In genomic region chr3:72888546-72889309, GRCh38 we compare ENCODE assay signal across 8 cellular contexts. TPM values are rescaled to one million over a fixed set of nuclear protein-coding genes. Genes with fewer than 3 reads are reported as not detected.
DNase-seq lines count a peak whose midpoint lies in the region; ATAC-seq and TF ChIP-seq lines count a peak whose summit lies in the region.

No MANE protein-coding gene starts in this region.

- peaks cover 14% of the 10 kb centered on the region for H3K4me1 Mint-ChIP-seq in activated CD8-positive, alpha-beta memory T cell treated with anti-CD3 and anti-CD28 coated beads, Interleukin-2, amount 10 ng/mL, durations not matched to agents 7 days and 5 days

- H3K27ac ChIP-seq in heart right ventricle = peak overlapping the region in 9 of 10 donors; percentile 51 to 82 (median 64)
- no peak overlapping the region for H3K27ac ChIP-seq in right lobe of liver
- H3K27ac ChIP-seq in transverse colon = peak overlapping the region; percentile 46 to 68 (median 66)

- H3K27me3 Mint-ChIP-seq in activated CD8-positive, alpha-beta memory T cell treated with anti-CD3 and anti-CD28 coated beads, Interleukin-2, amount 10 ng/mL, durations not matched to agents 7 days and 5 days = peaks cover 88% of the 10 kb centered on the region

- no peak for DNase-seq in heart right ventricle
- no peak for DNase-seq in left cardiac atrium
- peak; percentile 37 for DNase-seq in astrocyte of the spinal cord (ENCODE audit: low read depth, low spot score)
- no peak for DNase-seq in right lobe of liver
- DNase-seq in transverse colon = peak; percentile 39
- no peak for DNase-seq in DMS79 treated with DMSO at 0.1 percent for 48 hours (lab: John Stamatoyannopoulos, UW)
- DNase-seq in activated CD8-positive, alpha-beta memory T cell treated with anti-CD3 and anti-CD28 coated beads, Interleukin-2, amount 10 ng/mL, durations not matched to agents 7 days and 5 days = no peak
- DNase-seq in cerebellum (ENCODE audit: low spot score) = no peak

- no peaks in the 10 kb centered on the region for H3K36me3 ChIP-seq in heart right ventricle
- no peaks in the 10 kb centered on the region for H3K36me3 ChIP-seq in right lobe of liver
- no peaks in the 10 kb centered on the region for H3K36me3 ChIP-seq in transverse colon

- H3K9me3 ChIP-seq in heart right ventricle (peaks cover 0 to under 1% (median 0%) of the 10 kb centered on the region in 11 donors), right lobe of liver (no peaks in the 10 kb centered on the region), transverse colon (no peaks in the 10 kb centered on the region)

- no peak for TF ChIP-seq POLR2A in right lobe of liver (IDR thresholded peaks at IDR 0.05)
- TF ChIP-seq POLR2A in transverse colon (IDR thresholded peaks at IDR 0.05) = no peak

- TF ChIP-seq CTCF in heart right ventricle (IDR thresholded peaks at IDR 0.05) (no peak), astrocyte of the spinal cord (IDR thresholded peaks at IDR 0.05; ENCODE audit: low read depth, low read length) (no peak), right lobe of liver (IDR thresholded peaks at IDR 0.05) (no peak), transverse colon (IDR thresholded peaks at IDR 0.05) (no peak)

- in situ Hi-C loops in astrocyte of the spinal cord (cut with HindIII; ENCODE audit: low sequenced_read_pairs) (no loop called here), transverse colon (cut with MboI; ENCODE audit: low pct_ligation_motif_present in 1 of 4, low pct_unique_long_range_greater_than_20kb in 1 of 4, low sequenced_read_pairs in 3 of 4) (no loop called here)

- H3K4me3 Mint-ChIP-seq in activated CD8-positive, alpha-beta memory T cell treated with anti-CD3 and anti-CD28 coated beads, Interleukin-2, amount 10 ng/mL, durations not matched to agents 7 days and 5 days = no peak overlapping the region

- H3K9me3 Mint-ChIP-seq in activated CD8-positive, alpha-beta memory T cell treated with anti-CD3 and anti-CD28 coated beads, Interleukin-2, amount 10 ng/mL, durations not matched to agents 7 days and 5 days (ENCODE audit: low read depth) = peaks cover 4% of the 10 kb centered on the region

- H3K36me3 Mint-ChIP-seq in activated CD8-positive, alpha-beta memory T cell treated with anti-CD3 and anti-CD28 coated beads, Interleukin-2, amount 10 ng/mL, durations not matched to agents 7 days and 5 days = no peaks in the 10 kb centered on the region

- no peak overlapping the region for H3K27ac Mint-ChIP-seq in activated CD8-positive, alpha-beta memory T cell treated with anti-CD3 and anti-CD28 coated beads, Interleukin-2, amount 10 ng/mL, durations not matched to agents 7 days and 5 days

- H3K4me3 ChIP-seq in heart right ventricle = peak overlapping the region; percentile 10 to 59 (median 53)
- H3K4me3 ChIP-seq in astrocyte of the spinal cord (ENCODE audit: low read depth, low read length) = peak overlapping the region; percentile 69
- H3K4me3 ChIP-seq in right lobe of liver = peak overlapping the region in 2 of 3 donors; percentile 10 to 40
- peak overlapping the region; percentile 18 to 57 (median 46) for H3K4me3 ChIP-seq in transverse colon

- intact Hi-C loops in heart right ventricle (cut with DNase I) = no loop called here
- intact Hi-C loops in left cardiac atrium (cut with DNase I) = loop anchor here in 1 of 2 donors (5.0 kb wide), 1 partner anchor 36 kb away; no protein-coding TSS in a partner anchor
- intact Hi-C loops in right lobe of liver (cut with DNase I) = no loop called here
- intact Hi-C loops in transverse colon (cut with DNase I; ENCODE audit: low total_unique reads) = no loop called here

- 8 to 9% methylated on average over 21 of the region's 21 CpGs for WGBS in heart right ventricle, 2 donors
- WGBS in right lobe of liver (ENCODE audit: insufficient coverage, low coverage, low lambda C conversion rate, missing lambda C conversion rate) = 17% methylated on average over 16 of the region's 21 CpGs
- WGBS in transverse colon (ENCODE audit: low coverage in 1 of 2), 2 donors = 13 to 14% methylated on average over 8 to 21 of the region's 21 CpGs

- H3K27me3 ChIP-seq in heart right ventricle = peaks cover 0 to 48% (median 0%) of the 10 kb centered on the region in 7 donors
- peaks cover 0 to 10% of the 10 kb centered on the region in 2 donors for H3K27me3 ChIP-seq in right lobe of liver
- H3K27me3 ChIP-seq in transverse colon = no peaks in the 10 kb centered on the region

- H3K4me1 ChIP-seq in heart right ventricle = peaks cover 0 to 54% (median 35%) of the 10 kb centered on the region in 9 donors
- H3K4me1 ChIP-seq in right lobe of liver = peaks cover 0 to 4% (median 2%) of the 10 kb centered on the region in 4 donors
- peaks cover 9 to 57% (median 30%) of the 10 kb centered on the region in 4 donors for H3K4me1 ChIP-seq in transverse colon

- no peak for ATAC-seq in heart right ventricle
- ATAC-seq in left cardiac atrium = no peak
- no peak for ATAC-seq in right lobe of liver
- ATAC-seq in activated CD8-positive, alpha-beta memory T cell treated with anti-CD3 and anti-CD28 coated beads, Interleukin-2, amount 10 ng/mL, durations not matched to agents 7 days and 5 days = no peak

- CTCF ChIA-PET in activated CD8-positive, alpha-beta memory T cell treated with anti-CD3 and anti-CD28 coated beads, Interleukin-2, amount 10 ng/mL, durations not matched to agents 7 days and 5 days (lab: Charles Lee) = no interaction called here

- no peak for TF ChIP-seq EP300 in transverse colon (IDR thresholded peaks at IDR 0.05; ENCODE audit: low read depth)

RNA-seq across cellular contexts. Expression of gene GXYLT2, which starts 0.9 kb away (rescaled TPM):
- total RNA-seq in heart right ventricle (10 to 100 TPM; 10.3 to 26.7 (median 14.6) TPM), left cardiac atrium (10 to 100 TPM; 26.3 to 27.4 TPM), right lobe of liver (under 1 TPM in 5 of 6 experiments, not detected in 1; 0.06 to 0.69 (median 0.12) TPM), transverse colon (10 to 100 TPM in 2 of 4 donors, 1 to 10 TPM in 2; 1.5 to 12.5 (median 7.5) TPM), cerebellum (7.4 TPM)
- polyA plus RNA-seq in heart right ventricle = 1 to 10 TPM; 1.5 to 2.2 TPM
- not detected for total RNA-seq in activated CD8-positive, alpha-beta memory T cell treated with anti-CD3 and anti-CD28 coated beads, Interleukin-2, amount 10 ng/mL, durations not matched to agents 7 days and 5 days

RNA-seq across cellular contexts. Expression of gene SHQ1, which starts 40.5 kb away (rescaled TPM):
- total RNA-seq in heart right ventricle = 10 to 100 TPM; 13.9 to 24.0 (median 19.7) TPM
- polyA plus RNA-seq in heart right ventricle = 10 to 100 TPM in 1 of 2 donors, 1 to 10 TPM in 1; 8.0 to 14.3 TPM
- 10 to 100 TPM; 16.2 to 21.8 TPM for total RNA-seq in left cardiac atrium
- total RNA-seq in right lobe of liver = 1 to 10 TPM; 5.1 to 9.9 (median 7.9) TPM
- total RNA-seq in transverse colon = 10 to 100 TPM in 3 of 4 donors, 1 to 10 TPM in 1; 4.9 to 21.3 (median 13.1) TPM
- 10 to 100 TPM; 27.4 to 30.7 TPM for total RNA-seq in activated CD8-positive, alpha-beta memory T cell treated with anti-CD3 and anti-CD28 coated beads, Interleukin-2, amount 10 ng/mL, durations not matched to agents 7 days and 5 days
- 15.7 TPM for total RNA-seq in cerebellum

Comparison
In these comparisons a context has a peak if more than half of its experiments do, and no peak if none do; other contexts are left out.
1. DNase-seq: peak in astrocyte of the spinal cord (single experiment) and transverse colon (single experiment); none in heart right ventricle (0 of 2), left cardiac atrium (single experiment), right lobe of liver (0 of 3), DMS79 treated with DMSO at 0.1 percent for 48 hours (single experiment), activated CD8-positive, alpha-beta memory T cell treated with anti-CD3 and anti-CD28 coated beads, Interleukin-2, amount 10 ng/mL, durations not matched to agents 7 days and 5 days (single experiment) and cerebellum (single experiment).
2. H3K27ac ChIP-seq: peak in heart right ventricle (9 of 10) and transverse colon (4 of 4); none in right lobe of liver (0 of 3).
3. Peak in every context shown above with its lines, with median percentiles within 50 percentile points of each other: H3K4me3 ChIP-seq.